In the genomic region with DNA sequence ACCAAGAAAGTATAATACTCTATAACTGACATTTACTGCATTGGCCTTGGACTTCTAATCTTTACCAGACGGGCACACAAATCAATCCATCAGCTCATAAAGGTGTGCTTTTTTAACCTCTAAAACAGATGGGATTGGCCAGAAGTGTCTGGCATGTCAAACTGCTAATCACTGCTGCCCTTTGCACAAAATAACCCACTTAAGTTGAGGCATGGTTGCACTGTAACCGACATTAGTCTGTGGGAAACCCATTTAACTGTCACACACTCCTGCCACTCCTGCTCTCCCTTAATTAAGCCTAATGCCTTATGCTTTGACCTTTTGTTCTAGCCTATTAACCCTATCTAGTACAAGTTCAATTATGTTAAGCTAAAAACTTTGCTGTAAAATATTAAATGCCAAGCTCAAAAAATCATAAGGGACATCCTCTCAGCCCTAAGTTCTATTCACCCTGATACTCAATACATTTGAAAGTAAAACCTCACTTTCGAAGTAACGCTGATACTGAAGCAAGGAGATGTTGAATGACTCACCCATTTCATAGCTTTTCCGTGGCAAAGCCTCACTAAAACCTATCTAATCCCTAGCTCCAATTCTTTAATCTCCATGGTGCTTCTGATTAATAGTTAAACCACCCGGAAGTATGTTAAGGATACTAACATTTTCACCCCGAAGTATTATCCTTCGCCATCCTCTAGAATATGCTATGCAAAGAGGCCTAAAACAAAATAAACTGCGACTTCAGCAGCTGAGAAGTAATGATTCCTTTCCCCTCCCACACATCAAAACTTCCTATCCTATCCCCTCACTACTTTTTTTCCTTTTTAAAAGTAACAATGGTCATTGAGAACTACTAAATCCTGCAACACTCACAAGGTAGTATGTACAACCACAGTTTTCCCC, we compare ENCODE assay signal across 8 cellular contexts.
A peak's percentile ranks its signal among the peaks of the same experiment; 100 is the strongest.
DNase-seq lines count a peak whose midpoint lies in the region; ATAC-seq and TF ChIP-seq lines count a peak whose summit lies in the region.

No MANE protein-coding gene starts in this region.

- H3K4me1 Mint-ChIP-seq in stimulated activated naive CD8-positive, alpha-beta T cell treated with anti-CD3 and anti-CD28 coated beads, Interleukin-15, amount 100 ng/mL, for 72 hours, result peaks cover 83% of the 10 kb centered on the region

- H3K36me3 ChIP-seq in DND-41 (ENCODE audit: insufficient read depth, low read length), result no peaks in the 10 kb centered on the region
- H3K36me3 ChIP-seq in endocrine pancreas (ENCODE audit: control insufficient read depth, insufficient read depth, low read length), result no peaks in the 10 kb centered on the region

- no peak overlapping the region for H3K9ac ChIP-seq in DND-41 (ENCODE audit: low read depth, low read length)
- peak overlapping the region; percentile 1 for H3K9ac ChIP-seq in endocrine pancreas (ENCODE audit: control insufficient read depth, insufficient read depth, low read length)

- H4K20me1 ChIP-seq in DND-41 (ENCODE audit: insufficient read depth, low read length), result peaks cover 42% of the 10 kb centered on the region

- H3K79me2 ChIP-seq in DND-41 (ENCODE audit: insufficient read depth, low read length), result peaks cover 97% of the 10 kb centered on the region

- peak; percentile 38; the same call in 2 of the 3 replicates for ATAC-seq in DND-41 (ENCODE audit: insufficient read depth, low read depth)
- peak; percentile 73 for ATAC-seq in GM21447 (IDR thresholded peaks at IDR 0.05; ENCODE audit: unreplicated experiment)
- peak; percentile 91 for ATAC-seq in stimulated activated naive CD8-positive, alpha-beta T cell treated with anti-CD3 and anti-CD28 coated beads, Interleukin-15, amount 100 ng/mL, for 72 hours

- H3K4me3 ChIP-seq in DND-41 (ENCODE audit: low read depth in 1 of 2, low read length in 2 of 2), result no peak overlapping the region
- peak overlapping the region; percentile 84 for H3K4me3 ChIP-seq in endocrine pancreas (ENCODE audit: control insufficient read depth, insufficient read depth, low read length)

- no peak overlapping the region for H3K4me2 ChIP-seq in DND-41 (ENCODE audit: insufficient read depth, low read length)

- H2AFZ ChIP-seq in DND-41 (ENCODE audit: low read depth, low read length), result no peak overlapping the region

- H3K9me3 ChIP-seq in DND-41 (ENCODE audit: insufficient read depth, low read length, severe bottlenecking) (no peaks in the 10 kb centered on the region), endocrine pancreas (ENCODE audit: control insufficient read depth, low read length) (no peaks in the 10 kb centered on the region)

- H3K27ac ChIP-seq in DND-41 (ENCODE audit: low read length), result no peak overlapping the region

- H3K27ac Mint-ChIP-seq in stimulated activated naive CD8-positive, alpha-beta T cell treated with anti-CD3 and anti-CD28 coated beads, Interleukin-15, amount 100 ng/mL, for 72 hours, result peak overlapping the region; percentile 69 to 83

- peaks cover under 1 to 2% of the 10 kb centered on the region in 2 donors for H3K9me3 Mint-ChIP-seq in stimulated activated naive CD8-positive, alpha-beta T cell treated with anti-CD3 and anti-CD28 coated beads, Interleukin-15, amount 100 ng/mL, for 72 hours

- TF ChIP-seq CTCF in DND-41 (IDR thresholded peaks at IDR 0.05; ENCODE audit: borderline replicate concordance, extremely low read depth, low read length, poor library complexity, severe bottlenecking), result no peak

- peak overlapping the region; percentile 81 to 91 for H3K4me3 Mint-ChIP-seq in stimulated activated naive CD8-positive, alpha-beta T cell treated with anti-CD3 and anti-CD28 coated beads, Interleukin-15, amount 100 ng/mL, for 72 hours

- DNase-seq in DND-41 (no peak), LoVo (ENCODE audit: low spot score) (peak; percentile 67), pons (ENCODE audit: low spot score) (no peak), NCI-H446 (lab: John Stamatoyannopoulos, UW) (no peak), SKM-1 (lab: John Stamatoyannopoulos, UW; ENCODE audit: unreplicated experiment) (no peak)
- no peak for DNase-seq in stimulated activated naive CD8-positive, alpha-beta T cell treated with anti-CD3 and anti-CD28 coated beads, Interleukin-15, amount 100 ng/mL, for 72 hours

- H3K27me3 ChIP-seq in DND-41 (ENCODE audit: insufficient read depth, low read length, poor library complexity), result no peaks in the 10 kb centered on the region
- H3K27me3 ChIP-seq in endocrine pancreas (ENCODE audit: control insufficient read depth, insufficient read depth, low read length), result no peaks in the 10 kb centered on the region

- H3K27me3 Mint-ChIP-seq in stimulated activated naive CD8-positive, alpha-beta T cell treated with anti-CD3 and anti-CD28 coated beads, Interleukin-15, amount 100 ng/mL, for 72 hours, result no peaks in the 10 kb centered on the region

- H3K4me1 ChIP-seq in DND-41 (ENCODE audit: insufficient read depth, low read length), result peaks cover 35% of the 10 kb centered on the region
- peaks cover 38% of the 10 kb centered on the region for H3K4me1 ChIP-seq in endocrine pancreas (ENCODE audit: control insufficient read depth, insufficient read depth, low read length)

Comparison
In these comparisons a context has a peak if more than half of its experiments do, and no peak if none do; other contexts are left out.
1. ATAC-seq: peak in every context shown above with its lines; median percentile 91 in stimulated activated naive CD8-positive, alpha-beta T cell treated with anti-CD3 and anti-CD28 coated beads, Interleukin-15, amount 100 ng/mL, for 72 hours; 73 in GM21447; 38 in DND-41.